1 cellular context compared by ENCODE assay signal in the genomic region with DNA sequence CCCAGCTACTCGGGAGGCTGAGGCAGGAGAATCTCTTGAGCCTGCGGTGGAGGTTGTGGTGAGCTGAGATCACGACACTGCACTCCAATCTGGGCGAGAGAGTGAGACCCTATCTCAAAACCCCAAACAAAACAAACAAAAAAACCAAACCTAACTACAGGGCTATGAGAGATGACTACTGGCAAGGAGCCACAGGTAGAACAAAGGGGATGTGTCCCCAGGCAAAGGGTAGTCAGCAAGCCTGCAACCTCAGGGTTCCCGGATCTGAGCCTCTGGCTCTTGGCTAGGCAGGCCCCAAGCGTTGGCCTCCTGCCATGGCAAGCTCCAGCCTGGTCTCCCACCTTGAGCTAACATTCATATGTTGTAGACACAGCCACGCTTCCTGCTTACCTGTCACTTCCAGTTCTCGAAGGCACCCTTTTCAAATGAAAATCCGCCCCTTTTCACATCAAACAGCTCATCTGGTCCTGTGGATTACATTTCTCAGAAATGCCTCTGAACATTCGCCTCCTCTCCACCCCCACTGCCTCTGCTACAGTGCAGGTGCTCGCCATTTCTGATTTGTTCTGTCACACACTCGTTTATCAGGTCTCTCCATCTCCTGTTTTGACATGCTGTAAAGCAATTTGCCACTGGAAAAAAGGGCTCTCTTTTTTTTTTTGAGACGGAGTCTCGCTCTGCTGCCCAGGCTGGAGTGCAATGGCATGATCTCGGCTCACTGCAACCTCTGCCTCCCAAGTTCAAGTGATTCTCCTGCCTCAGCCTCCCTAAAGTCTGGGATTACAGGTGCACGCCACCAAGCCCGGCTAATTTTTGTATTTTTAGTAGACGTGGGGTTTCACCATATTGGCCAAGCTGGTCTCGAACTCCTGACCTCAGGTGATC.
TF ChIP-seq lines count a peak whose summit lies in the region.

No MANE protein-coding gene starts in this region.

TF ChIP-seq in HepG2, 621 proteins besides CTCF, POLR2A, EP300 and RAD21 (continued from another document and continues in another):
- TF ChIP-seq, protein P1, sequence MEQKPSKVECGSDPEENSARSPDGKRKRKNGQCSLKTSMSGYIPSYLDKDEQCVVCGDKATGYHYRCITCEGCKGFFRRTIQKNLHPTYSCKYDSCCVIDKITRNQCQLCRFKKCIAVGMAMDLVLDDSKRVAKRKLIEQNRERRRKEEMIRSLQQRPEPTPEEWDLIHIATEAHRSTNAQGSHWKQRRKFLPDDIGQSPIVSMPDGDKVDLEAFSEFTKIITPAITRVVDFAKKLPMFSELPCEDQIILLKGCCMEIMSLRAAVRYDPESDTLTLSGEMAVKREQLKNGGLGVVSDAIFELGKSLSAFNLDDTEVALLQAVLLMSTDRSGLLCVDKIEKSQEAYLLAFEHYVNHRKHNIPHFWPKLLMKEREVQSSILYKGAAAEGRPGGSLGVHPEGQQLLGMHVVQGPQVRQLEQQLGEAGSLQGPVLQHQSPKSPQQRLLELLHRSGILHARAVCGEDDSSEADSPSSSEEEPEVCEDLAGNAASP (CRISPR knock-in tag; IDR thresholded peaks at IDR 0.05; ENCODE audit: borderline replicate concordance), result peak; percentile 88; the same call in 1 of the 2 replicates
- TF ChIP-seq SMARCC2 (IDR thresholded peaks at IDR 0.05), result no peak
- TF ChIP-seq, protein P2, sequence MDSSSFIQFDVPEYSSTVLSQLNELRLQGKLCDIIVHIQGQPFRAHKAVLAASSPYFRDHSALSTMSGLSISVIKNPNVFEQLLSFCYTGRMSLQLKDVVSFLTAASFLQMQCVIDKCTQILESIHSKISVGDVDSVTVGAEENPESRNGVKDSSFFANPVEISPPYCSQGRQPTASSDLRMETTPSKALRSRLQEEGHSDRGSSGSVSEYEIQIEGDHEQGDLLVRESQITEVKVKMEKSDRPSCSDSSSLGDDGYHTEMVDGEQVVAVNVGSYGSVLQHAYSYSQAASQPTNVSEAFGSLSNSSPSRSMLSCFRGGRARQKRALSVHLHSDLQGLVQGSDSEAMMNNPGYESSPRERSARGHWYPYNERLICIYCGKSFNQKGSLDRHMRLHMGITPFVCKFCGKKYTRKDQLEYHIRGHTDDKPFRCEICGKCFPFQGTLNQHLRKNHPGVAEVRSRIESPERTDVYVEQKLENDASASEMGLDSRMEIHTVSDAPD (CRISPR knock-in tag; IDR thresholded peaks at IDR 0.05), result peak; percentile 96
- TF ChIP-seq MIXL1 (CRISPR knock-in tag; IDR thresholded peaks at IDR 0.05), result peak; percentile 45; the same call in 1 of the 2 replicates
- TF ChIP-seq, protein P3, sequence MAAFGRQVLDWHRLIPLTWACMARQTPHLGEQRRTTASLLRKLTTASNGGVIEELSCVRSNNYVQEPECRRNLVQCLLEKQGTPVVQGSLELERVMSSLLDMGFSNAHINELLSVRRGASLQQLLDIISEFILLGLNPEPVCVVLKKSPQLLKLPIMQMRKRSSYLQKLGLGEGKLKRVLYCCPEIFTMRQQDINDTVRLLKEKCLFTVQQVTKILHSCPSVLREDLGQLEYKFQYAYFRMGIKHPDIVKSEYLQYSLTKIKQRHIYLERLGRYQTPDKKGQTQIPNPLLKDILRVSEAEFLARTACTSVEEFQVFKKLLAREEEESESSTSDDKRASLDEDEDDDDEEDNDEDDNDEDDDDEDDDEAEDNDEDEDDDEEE (CRISPR knock-in tag; IDR thresholded peaks at IDR 0.05), result no peak
- no peak for TF ChIP-seq ZNF235 (CRISPR knock-in tag; IDR thresholded peaks at IDR 0.05; ENCODE audit: borderline replicate concordance)
- peak; percentile 55; the same call in 1 of the 2 replicates for TF ChIP-seq BCL6 (CRISPR knock-in tag; IDR thresholded peaks at IDR 0.05)
- peak; percentile 78; the same call in 1 of the 2 replicates for TF ChIP-seq IKZF5 (CRISPR knock-in tag; IDR thresholded peaks at IDR 0.05)
- no peak for TF ChIP-seq ZC3H4 (CRISPR knock-in tag; IDR thresholded peaks at IDR 0.05; ENCODE audit: borderline replicate concordance)
- TF ChIP-seq MIER3 (CRISPR knock-in tag; IDR thresholded peaks at IDR 0.05; ENCODE audit: borderline replicate concordance), result peak; percentile 58; the same call in 1 of the 2 replicates
- TF ChIP-seq ZFP62 (CRISPR knock-in tag; IDR thresholded peaks at IDR 0.05), result no peak
- TF ChIP-seq SUZ12 (IDR thresholded peaks at IDR 0.05; ENCODE audit: low read depth, low read length), result no peak
- no peak for TF ChIP-seq ZNF674 (CRISPR knock-in tag; IDR thresholded peaks at IDR 0.05; ENCODE audit: low read depth)
- no peak for TF ChIP-seq ARHGAP35 (CRISPR knock-in tag; IDR thresholded peaks at IDR 0.05; ENCODE audit: borderline replicate concordance)
- TF ChIP-seq, protein P4, sequence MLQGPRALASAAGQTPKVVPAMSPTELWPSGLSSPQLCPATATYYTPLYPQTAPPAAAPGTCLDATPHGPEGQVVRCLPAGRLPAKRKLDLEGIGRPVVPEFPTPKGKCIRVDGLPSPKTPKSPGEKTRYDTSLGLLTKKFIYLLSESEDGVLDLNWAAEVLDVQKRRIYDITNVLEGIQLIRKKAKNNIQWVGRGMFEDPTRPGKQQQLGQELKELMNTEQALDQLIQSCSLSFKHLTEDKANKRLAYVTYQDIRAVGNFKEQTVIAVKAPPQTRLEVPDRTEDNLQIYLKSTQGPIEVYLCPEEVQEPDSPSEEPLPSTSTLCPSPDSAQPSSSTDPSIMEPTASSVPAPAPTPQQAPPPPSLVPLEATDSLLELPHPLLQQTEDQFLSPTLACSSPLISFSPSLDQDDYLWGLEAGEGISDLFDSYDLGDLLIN (CRISPR knock-in tag; IDR thresholded peaks at IDR 0.05; ENCODE audit: borderline replicate concordance), result no peak
- no peak for TF ChIP-seq KIAA2018 (CRISPR knock-in tag; IDR thresholded peaks at IDR 0.05; ENCODE audit: borderline replicate concordance)
- TF ChIP-seq, protein P5, sequence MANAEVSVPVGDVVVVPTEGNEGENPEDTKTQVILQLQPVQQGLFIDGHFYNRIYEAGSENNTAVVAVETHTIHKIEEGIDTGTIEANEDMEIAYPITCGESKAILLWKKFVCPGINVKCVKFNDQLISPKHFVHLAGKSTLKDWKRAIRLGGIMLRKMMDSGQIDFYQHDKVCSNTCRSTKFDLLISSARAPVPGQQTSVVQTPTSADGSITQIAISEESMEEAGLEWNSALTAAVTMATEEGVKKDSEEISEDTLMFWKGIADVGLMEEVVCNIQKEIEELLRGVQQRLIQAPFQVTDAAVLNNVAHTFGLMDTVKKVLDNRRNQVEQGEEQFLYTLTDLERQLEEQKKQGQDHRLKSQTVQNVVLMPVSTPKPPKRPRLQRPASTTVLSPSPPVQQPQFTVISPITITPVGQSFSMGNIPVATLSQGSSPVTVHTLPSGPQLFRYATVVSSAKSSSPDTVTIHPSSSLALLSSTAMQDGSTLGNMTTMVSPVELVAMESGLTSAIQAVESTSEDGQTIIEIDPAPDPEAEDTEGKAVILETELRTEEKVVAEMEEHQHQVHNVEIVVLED (CRISPR knock-in tag; IDR thresholded peaks at IDR 0.05; ENCODE audit: borderline replicate concordance), result no peak
- no peak for TF ChIP-seq SMARCE1 (IDR thresholded peaks at IDR 0.05; ENCODE audit: borderline replicate concordance)
- TF ChIP-seq ZNF660 (CRISPR knock-in tag; IDR thresholded peaks at IDR 0.05; ENCODE audit: borderline replicate concordance, low read depth), result no peak
- TF ChIP-seq PAWR (CRISPR knock-in tag; IDR thresholded peaks at IDR 0.05; ENCODE audit: borderline replicate concordance), result no peak
- TF ChIP-seq EED (CRISPR knock-in tag; IDR thresholded peaks at IDR 0.05), result peak; percentile 30; the same call in 1 of the 2 replicates
- TF ChIP-seq ATM (IDR thresholded peaks at IDR 0.05; ENCODE audit: borderline replicate concordance), result no peak
- TF ChIP-seq ZNF260 (CRISPR knock-in tag; IDR thresholded peaks at IDR 0.05; ENCODE audit: borderline replicate concordance, low read depth), result no peak
- no peak for TF ChIP-seq ZNF552 (CRISPR knock-in tag; IDR thresholded peaks at IDR 0.05; ENCODE audit: borderline replicate concordance)
- TF ChIP-seq HNF4G (IDR thresholded peaks at IDR 0.05; ENCODE audit: borderline replicate concordance, low read depth, low read length), result no peak
- TF ChIP-seq HNF4G (CRISPR knock-in tag; IDR thresholded peaks at IDR 0.05; ENCODE audit: borderline replicate concordance, low read depth), result 0 out of 2 replicates have a peak, but pooled peaks have one; percentile 39
- TF ChIP-seq ZBTB2 (CRISPR knock-in tag; IDR thresholded peaks at IDR 0.05; ENCODE audit: low read depth), result no peak
- no peak for TF ChIP-seq ZBTB46 (CRISPR knock-in tag; IDR thresholded peaks at IDR 0.05; ENCODE audit: borderline replicate concordance)
